32 cellular contexts compared by ENCODE assay signal in genomic region chr12:88505696-88506095, GRCh38.
"Had no signal": no experiment of that assay in that cellular context is flagged by ENCODE, and none has a peak within 500 bp of the region (broad histone marks: within the 10 kb centered on the region; RNA-seq: fewer than 3 reads in every experiment).

No MANE protein-coding gene starts in this region.

- H3K36me3 Mint-ChIP-seq: activated CD4-positive, alpha-beta memory T cell treated with anti-CD3 and anti-CD28 coated beads for 36 hours; activated naive CD4-positive, alpha-beta T cell treated with anti-CD3 and anti-CD28 coated beads, Interleukin-2, amount 10 ng/mL, durations not matched to agents 7 days and 5 days; activated naive CD4-positive, alpha-beta T cell treated with anti-CD3 and anti-CD28 coated beads, Interleukin-2, amount 50 U/mL, for 72 hours; activated naive CD8-positive, alpha-beta T cell treated with anti-CD3 and anti-CD28 coated beads, Interleukin-2, amount 10 ng/mL, durations not matched to agents 7 days and 5 days had no signal

- H3K4me3 Mint-ChIP-seq: activated CD4-positive, alpha-beta memory T cell treated with anti-CD3 and anti-CD28 coated beads for 36 hours; activated CD4-positive, alpha-beta T cell treated with anti-CD3 and anti-CD28 coated beads for 36 hours; activated CD4-positive, alpha-beta T cell treated with anti-CD3 and anti-CD28 coated beads, Interleukin-2, amount 10 ng/mL, durations not matched to agents 24 days and 14 days; activated CD8-positive, alpha-beta T cell treated with anti-CD3 and anti-CD28 coated beads, Interleukin-2, amount 10 ng/mL, durations not matched to agents 7 days and 5 days; activated naive CD4-positive, alpha-beta T cell treated with anti-CD3 and anti-CD28 coated beads, Interleukin-2, amount 10 ng/mL, durations not matched to agents 7 days and 5 days; activated naive CD8-positive, alpha-beta T cell treated with anti-CD3 and anti-CD28 coated beads, Interleukin-2, amount 10 ng/mL, durations not matched to agents 7 days and 5 days; activated T-cell treated with anti-CD3 and anti-CD28 coated beads, Interleukin-2, amount 50 U/mL, for 24 hours; activated T-cell treated with anti-CD3 and anti-CD28 coated beads, Interleukin-2, amount 50 U/mL, for 72 hours; central memory CD8-positive, alpha-beta T cell; dendritic cell treated with granulocyte-macrophage colony-stimulating factor and Interleukin-4, amounts not matched to agents 40 ng/mL and 50 ng/mL, for 4 days; effector memory CD8-positive, alpha-beta T cell had no signal

- H2AFZ ChIP-seq: hepatocyte had no signal

- H3K4me3 ChIP-seq: coronary artery, dorsolateral prefrontal cortex, esophagus muscularis mucosa, gastroesophageal sphincter, heart right ventricle, hepatocyte had no signal

- H3K4me1 ChIP-seq: heart right ventricle had no signal

- H3K9me3 Mint-ChIP-seq: activated CD4-positive, alpha-beta memory T cell treated with anti-CD3 and anti-CD28 coated beads for 36 hours; activated CD4-positive, alpha-beta T cell treated with anti-CD3 and anti-CD28 coated beads, Interleukin-2, amount 10 ng/mL, durations not matched to agents 24 days and 14 days; activated naive CD4-positive, alpha-beta T cell treated with anti-CD3 and anti-CD28 coated beads, Interleukin-2, amount 10 ng/mL, durations not matched to agents 7 days and 5 days; activated naive CD4-positive, alpha-beta T cell treated with anti-CD3 and anti-CD28 coated beads, Interleukin-2, amount 50 U/mL, for 72 hours; activated naive CD8-positive, alpha-beta T cell treated with anti-CD3 and anti-CD28 coated beads, Interleukin-2, amount 10 ng/mL, durations not matched to agents 7 days and 5 days; activated T-cell treated with anti-CD3 and anti-CD28 coated beads, Interleukin-2, amount 50 U/mL, for 24 hours; activated T-cell treated with anti-CD3 and anti-CD28 coated beads, Interleukin-2, amount 50 U/mL, for 72 hours; dendritic cell treated with granulocyte-macrophage colony-stimulating factor and Interleukin-4, amounts not matched to agents 40 ng/mL and 50 ng/mL, for 4 days had no signal

- DNase-seq: activated CD4-positive, alpha-beta memory T cell treated with anti-CD3 and anti-CD28 coated beads for 36 hours; activated CD4-positive, alpha-beta T cell treated with anti-CD3 and anti-CD28 coated beads for 36 hours; activated CD4-positive, alpha-beta T cell treated with anti-CD3 and anti-CD28 coated beads, Interleukin-2, amount 10 ng/mL, durations not matched to agents 24 days and 14 days; activated CD4-positive, CD25-positive, alpha-beta regulatory T cell; activated CD4-positive, CD25-positive, alpha-beta regulatory T cell treated with anti-CD3 and anti-CD28 coated beads, Interleukin-2, amount 50 U/mL, for 72 hours; activated CD8-positive, alpha-beta memory T cell treated with anti-CD3 and anti-CD28 coated beads, Interleukin-2, amount 50 U/mL, for 48 hours; activated CD8-positive, alpha-beta T cell treated with anti-CD3 and anti-CD28 coated beads, Interleukin-2, amount 10 ng/mL, durations not matched to agents 7 days and 5 days; activated gamma-delta T cell; activated naive CD4-positive, alpha-beta T cell; activated naive CD4-positive, alpha-beta T cell treated with anti-CD3 and anti-CD28 coated beads, Interleukin-2, amount 10 ng/mL, durations not matched to agents 7 days and 5 days; activated naive CD8-positive, alpha-beta T cell treated with anti-CD3 and anti-CD28 coated beads, Interleukin-2, amount 10 ng/mL, durations not matched to agents 7 days and 5 days; activated T-cell treated with anti-CD3 and anti-CD28 coated beads for 4 hours; activated T-cell treated with anti-CD3 and anti-CD28 coated beads, Interleukin-2, amount 50 U/mL, for 24 hours; activated T-cell treated with anti-CD3 and anti-CD28 coated beads, Interleukin-2, amount 50 U/mL, for 72 hours; amniotic stem cell; anterior cingulate cortex; brain microvascular endothelial cell; dorsolateral prefrontal cortex; effector memory CD8-positive, alpha-beta T cell; erythroblast; foreskin melanocyte; heart right ventricle; T-helper 2 cell had no signal

- H3K27me3 ChIP-seq: brain microvascular endothelial cell, dorsolateral prefrontal cortex, esophagus muscularis mucosa, gastroesophageal sphincter, heart right ventricle, hepatocyte had no signal

- FAIRE-seq: astrocyte, bronchial epithelial cell had no signal

- H3K27me3 Mint-ChIP-seq: activated CD4-positive, alpha-beta memory T cell treated with anti-CD3 and anti-CD28 coated beads for 36 hours; activated CD4-positive, alpha-beta T cell treated with anti-CD3 and anti-CD28 coated beads for 36 hours; activated CD4-positive, alpha-beta T cell treated with anti-CD3 and anti-CD28 coated beads, Interleukin-2, amount 10 ng/mL, durations not matched to agents 24 days and 14 days; activated naive CD4-positive, alpha-beta T cell treated with anti-CD3 and anti-CD28 coated beads, Interleukin-2, amount 10 ng/mL, durations not matched to agents 7 days and 5 days; activated naive CD8-positive, alpha-beta T cell treated with anti-CD3 and anti-CD28 coated beads, Interleukin-2, amount 10 ng/mL, durations not matched to agents 7 days and 5 days; activated T-cell treated with anti-CD3 and anti-CD28 coated beads, Interleukin-2, amount 50 U/mL, for 24 hours; central memory CD8-positive, alpha-beta T cell; dendritic cell treated with granulocyte-macrophage colony-stimulating factor and Interleukin-4, amounts not matched to agents 40 ng/mL and 50 ng/mL, for 4 days; effector memory CD8-positive, alpha-beta T cell had no signal

- H3K27ac ChIP-seq: brain microvascular endothelial cell, coronary artery, dorsolateral prefrontal cortex, esophagus muscularis mucosa, gastroesophageal sphincter, heart right ventricle, hepatocyte had no signal

- H3K4me2 ChIP-seq: hepatocyte had no signal

- H3K27ac Mint-ChIP-seq: activated CD4-positive, alpha-beta memory T cell treated with anti-CD3 and anti-CD28 coated beads for 36 hours; activated CD4-positive, alpha-beta T cell treated with anti-CD3 and anti-CD28 coated beads for 36 hours; activated CD4-positive, alpha-beta T cell treated with anti-CD3 and anti-CD28 coated beads, Interleukin-2, amount 10 ng/mL, durations not matched to agents 24 days and 14 days; activated CD8-positive, alpha-beta T cell treated with anti-CD3 and anti-CD28 coated beads, Interleukin-2, amount 10 ng/mL, durations not matched to agents 7 days and 5 days; activated naive CD4-positive, alpha-beta T cell treated with anti-CD3 and anti-CD28 coated beads, Interleukin-2, amount 10 ng/mL, durations not matched to agents 7 days and 5 days; activated naive CD4-positive, alpha-beta T cell treated with anti-CD3 and anti-CD28 coated beads, Interleukin-2, amount 50 U/mL, for 72 hours; activated naive CD8-positive, alpha-beta T cell treated with anti-CD3 and anti-CD28 coated beads, Interleukin-2, amount 10 ng/mL, durations not matched to agents 7 days and 5 days; activated T-cell treated with anti-CD3 and anti-CD28 coated beads, Interleukin-2, amount 50 U/mL, for 24 hours; activated T-cell treated with anti-CD3 and anti-CD28 coated beads, Interleukin-2, amount 50 U/mL, for 72 hours; dendritic cell treated with granulocyte-macrophage colony-stimulating factor and Interleukin-4, amounts not matched to agents 40 ng/mL and 50 ng/mL, for 4 days; effector memory CD8-positive, alpha-beta T cell had no signal

- H3K9me3 ChIP-seq: esophagus muscularis mucosa, gastroesophageal sphincter, heart right ventricle had no signal

- ATAC-seq: activated CD4-positive, alpha-beta T cell treated with anti-CD3 and anti-CD28 coated beads for 36 hours; activated CD8-positive, alpha-beta T cell treated with anti-CD3 and anti-CD28 coated beads, Interleukin-2, amount 10 ng/mL, durations not matched to agents 7 days and 5 days; activated naive CD4-positive, alpha-beta T cell treated with anti-CD3 and anti-CD28 coated beads, Interleukin-2, amount 50 U/mL, for 72 hours; activated T-cell treated with anti-CD3 and anti-CD28 coated beads, Interleukin-2, amount 50 U/mL, for 72 hours; effector memory CD8-positive, alpha-beta T cell; gastroesophageal sphincter; heart right ventricle had no signal

- H3K4me1 Mint-ChIP-seq: activated CD4-positive, alpha-beta T cell treated with anti-CD3 and anti-CD28 coated beads for 36 hours; activated CD4-positive, alpha-beta T cell treated with anti-CD3 and anti-CD28 coated beads, Interleukin-2, amount 10 ng/mL, durations not matched to agents 24 days and 14 days; activated naive CD4-positive, alpha-beta T cell treated with anti-CD3 and anti-CD28 coated beads, Interleukin-2, amount 10 ng/mL, durations not matched to agents 7 days and 5 days; activated naive CD8-positive, alpha-beta T cell treated with anti-CD3 and anti-CD28 coated beads, Interleukin-2, amount 10 ng/mL, durations not matched to agents 7 days and 5 days; central memory CD8-positive, alpha-beta T cell had no signal
